Comparison of ENCODE assay signal across 15 cellular contexts in genomic region chr6:111747791-111748190, GRCh38.
DNase-seq lines count a peak whose midpoint lies in the region; ATAC-seq and TF ChIP-seq lines count a peak whose summit lies in the region.
"Had no signal": no experiment of that assay in that cellular context is flagged by ENCODE, and none has a peak within 500 bp of the region (broad histone marks: within the 10 kb centered on the region; RNA-seq: fewer than 3 reads in every experiment).

No MANE protein-coding gene starts in this region.

- CTCF ChIA-PET in activated CD8-positive, alpha-beta T cell treated with anti-CD3 and anti-CD28 coated beads for 36 hours (lab: Charles Lee): interaction anchor here (0.7 to 1.8 kb wide), 7 partner anchors 10 to 245 kb away, joined by 3 to 6 read pairs (median 4); no protein-coding TSS in a partner anchor

- H3K27me3 ChIP-seq in heart left ventricle: no peaks in the 10 kb centered on the region
- H3K27me3 ChIP-seq in upper lobe of left lung: no peaks in the 10 kb centered on the region
- H3K27me3 ChIP-seq in colonic mucosa: no peaks in the 10 kb centered on the region

- intact Hi-C loops in heart left ventricle (cut with DNase I) (loop anchor here in 1 of 10 donors (10.0 kb wide), 1 partner anchor 127 kb away; the partner anchor contains the start of gene FYN), left cardiac atrium (cut with DNase I) (no loop called here), colonic mucosa (cut with DNase I) (no loop called here)
- intact Hi-C loops in activated CD8-positive, alpha-beta T cell treated with anti-CD3 and anti-CD28 coated beads for 36 hours (cut with micrococcal nuclease): no loop called here

- H3K27ac ChIP-seq in heart left ventricle (peak overlapping the region in 10 of 12 donors; percentile 18 to 68 (median 46)), upper lobe of left lung (peak overlapping the region in 3 of 4 donors; percentile 6 to 76 (median 20)), colonic mucosa (no peak overlapping the region)
- H3K27ac ChIP-seq: coronary artery, WERI-Rb-1 had no signal

- H3K36me3 ChIP-seq in heart left ventricle (no peaks in the 10 kb centered on the region), upper lobe of left lung (no peaks in the 10 kb centered on the region), colonic mucosa (no peaks in the 10 kb centered on the region)
- H3K36me3 ChIP-seq: WERI-Rb-1 had no signal

- H3K4me1 ChIP-seq in heart left ventricle (peaks cover 16 to 94% (median 67%) of the 10 kb centered on the region in 12 donors), upper lobe of left lung (peaks cover 32 to 59% (median 48%) of the 10 kb centered on the region in 4 donors), colonic mucosa (no peaks in the 10 kb centered on the region)

- 42 to 56% (median 50%) methylated on average over 5 of the region's 5 CpGs for WGBS in heart left ventricle, 4 donors
- WGBS in upper lobe of left lung, 2 donors: 52 to 70% methylated on average over 5 of the region's 5 CpGs

- ATAC-seq in heart left ventricle: no peak
- ATAC-seq in left cardiac atrium: no peak
- no peak for ATAC-seq in activated CD8-positive, alpha-beta T cell treated with anti-CD3 and anti-CD28 coated beads for 36 hours
- no peak for ATAC-seq in upper lobe of left lung (ENCODE audit: low FRiP score in 2 of 2)
- ATAC-seq in GM19351 (IDR thresholded peaks at IDR 0.05; ENCODE audit: unreplicated experiment): no peak
- ATAC-seq in GM18867 (IDR thresholded peaks at IDR 0.05; ENCODE audit: unreplicated experiment): no peak
- ATAC-seq: K562 had no signal

- POLR2A ChIA-PET in activated CD8-positive, alpha-beta T cell treated with anti-CD3 and anti-CD28 coated beads for 36 hours (lab: Charles Lee): interaction anchor here (0.7 to 2.8 kb wide), 6 partner anchors 9 to 58 kb away, joined by 3 to 11 read pairs (median 4); no protein-coding TSS in a partner anchor

- TF ChIP-seq POLR2A in heart left ventricle (IDR thresholded peaks at IDR 0.05): no peak
- TF ChIP-seq POLR2A in upper lobe of left lung (IDR thresholded peaks at IDR 0.05): no peak

- peak overlapping the region; percentile 63 for H3K27ac Mint-ChIP-seq in activated CD8-positive, alpha-beta T cell treated with anti-CD3 and anti-CD28 coated beads for 36 hours
- H3K27ac Mint-ChIP-seq in immature natural killer cell: peak overlapping the region; percentile 97 to 100 (median 100)
- H3K27ac Mint-ChIP-seq: progenitor cell of endocrine pancreas had no signal

- TF ChIP-seq CTCF in heart left ventricle (IDR thresholded peaks at IDR 0.05) (no peak), upper lobe of left lung (IDR thresholded peaks at IDR 0.05) (no peak), colonic mucosa (IDR thresholded peaks at IDR 0.05) (no peak)
- TF ChIP-seq CTCF in activated CD8-positive, alpha-beta T cell treated with anti-CD3 and anti-CD28 coated beads for 36 hours (IDR thresholded peaks at IDR 0.05): no peak

- H3K9ac ChIP-seq in colonic mucosa (ENCODE audit: low read depth in 2 of 2, low read length in 2 of 2): no peak overlapping the region

- peaks cover 87% of the 10 kb centered on the region for H3K4me1 Mint-ChIP-seq in activated CD8-positive, alpha-beta T cell treated with anti-CD3 and anti-CD28 coated beads for 36 hours (ENCODE audit: low read depth)
- H3K4me1 Mint-ChIP-seq in immature natural killer cell: peaks cover 95 to 100% of the 10 kb centered on the region in 2 donors

- no peaks in the 10 kb centered on the region for H3K9me3 Mint-ChIP-seq in activated CD8-positive, alpha-beta T cell treated with anti-CD3 and anti-CD28 coated beads for 36 hours
- no peaks in the 10 kb centered on the region for H3K9me3 Mint-ChIP-seq in immature natural killer cell

- no peak for DNase-seq in heart left ventricle
- no peak for DNase-seq in left cardiac atrium
- no peak for DNase-seq in activated CD8-positive, alpha-beta T cell treated with anti-CD3 and anti-CD28 coated beads for 36 hours
- DNase-seq in immature natural killer cell: no peak
- no peak for DNase-seq in upper lobe of left lung
- no peak for DNase-seq in colonic mucosa
- DNase-seq: DMS53; NCI-H1048; stimulated activated naive CD4-positive, alpha-beta T cell treated with Interleukin-2 at 50 U/mL for 16 hours; WERI-Rb-1 had no signal

- no peak for TF ChIP-seq EP300 in upper lobe of left lung (IDR thresholded peaks at IDR 0.05)

- H3K4me3 ChIP-seq in heart left ventricle (no peak overlapping the region), upper lobe of left lung (no peak overlapping the region), colonic mucosa (no peak overlapping the region)
- H3K4me3 ChIP-seq: coronary artery, K562 had no signal

- H3K27me3 Mint-ChIP-seq in activated CD8-positive, alpha-beta T cell treated with anti-CD3 and anti-CD28 coated beads for 36 hours: no peaks in the 10 kb centered on the region
- H3K27me3 Mint-ChIP-seq in immature natural killer cell (ENCODE audit: low read depth in 3 of 3): peaks cover 16 to 22% (median 20%) of the 10 kb centered on the region in 3 donors
- H3K27me3 Mint-ChIP-seq: progenitor cell of endocrine pancreas had no signal

- H3K9me3 ChIP-seq in heart left ventricle: no peaks in the 10 kb centered on the region
- H3K9me3 ChIP-seq in upper lobe of left lung: no peaks in the 10 kb centered on the region
- H3K9me3 ChIP-seq in colonic mucosa: no peaks in the 10 kb centered on the region

- H3K36me3 Mint-ChIP-seq in activated CD8-positive, alpha-beta T cell treated with anti-CD3 and anti-CD28 coated beads for 36 hours (ENCODE audit: low read depth): peaks cover 82% of the 10 kb centered on the region
- H3K36me3 Mint-ChIP-seq in immature natural killer cell: peaks cover 20 to 31% (median 30%) of the 10 kb centered on the region in 3 donors

- peak overlapping the region; percentile 4 for H3K4me3 Mint-ChIP-seq in activated CD8-positive, alpha-beta T cell treated with anti-CD3 and anti-CD28 coated beads for 36 hours
- peak overlapping the region; percentile 66 to 80 (median 69) for H3K4me3 Mint-ChIP-seq in immature natural killer cell
